ENCODE assay signal across 14 cellular contexts in the genomic region with DNA sequence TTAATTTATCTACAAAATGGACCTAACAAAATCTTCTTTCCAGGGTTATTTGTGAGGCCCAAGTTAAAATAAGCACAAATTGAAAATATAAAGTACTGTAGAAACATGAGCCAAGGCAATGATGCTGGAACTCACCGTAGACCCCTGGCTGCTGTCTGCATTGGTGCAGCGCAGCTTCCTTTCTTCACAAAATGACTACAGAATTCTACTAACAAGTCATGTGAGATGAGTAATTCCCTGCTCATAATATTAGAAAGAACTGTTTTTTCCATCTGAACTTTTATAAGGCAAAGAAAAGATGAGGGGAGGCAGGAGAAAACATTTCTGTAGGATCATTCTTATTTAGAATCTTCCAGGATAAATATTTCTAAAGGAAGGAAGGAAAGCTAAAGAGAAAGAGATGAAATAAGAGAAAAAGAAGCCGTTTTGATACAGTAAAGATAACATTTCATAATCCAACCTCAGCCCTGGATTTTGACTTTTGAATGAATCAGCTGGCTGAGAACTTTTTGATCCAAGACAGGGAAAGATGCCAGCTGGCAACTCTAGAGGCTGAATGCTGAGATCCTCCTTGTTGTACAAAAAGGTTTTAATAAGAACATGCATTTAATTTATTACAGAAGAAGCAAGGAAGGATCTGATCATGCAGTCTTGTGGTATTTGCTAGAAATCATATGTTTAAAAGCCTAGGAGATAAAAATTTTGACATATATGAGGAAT.
A peak's percentile ranks its signal among the peaks of the same experiment; 100 is the strongest.
DNase-seq lines count a peak whose midpoint lies in the region; ATAC-seq and TF ChIP-seq lines count a peak whose summit lies in the region.
"Had no signal": no experiment of that assay in that cellular context is flagged by ENCODE, and none has a peak within 500 bp of the region (broad histone marks: within the 10 kb centered on the region; RNA-seq: fewer than 3 reads in every experiment).

No MANE protein-coding gene starts in this region.

- H3K9me3 ChIP-seq in cardiac muscle cell (ENCODE audit: low read depth), result no peaks in the 10 kb centered on the region

- H3K36me3 ChIP-seq in cardiac muscle cell, result no peaks in the 10 kb centered on the region

- ATAC-seq in Right ventricle myocardium inferior (no peak), HG02973 (IDR thresholded peaks at IDR 0.05; ENCODE audit: unreplicated experiment) (no peak), HG03139 (IDR thresholded peaks at IDR 0.05; ENCODE audit: unreplicated experiment) (no peak)
- ATAC-seq: stimulated activated effector memory CD8-positive, alpha-beta T cell treated with anti-CD3 and anti-CD28 coated beads, Interleukin-12 subunit alpha, Interleukin-12 subunit beta, amount 100 ng/mL, for 72 hours had no signal

- H3K27ac ChIP-seq in cardiac muscle cell, result no peak overlapping the region

- peak; percentile 37 for TF ChIP-seq CTCF in cardiac muscle cell (IDR thresholded peaks at IDR 0.05; ENCODE audit: low read depth, low read length)

- no peaks in the 10 kb centered on the region for H3K4me1 ChIP-seq in cardiac muscle cell (ENCODE audit: low read depth)

- DNase-seq in cardiac muscle cell (ENCODE audit: low read depth in 1 of 2, low spot score in 1 of 2) (peak; percentile 23 to 73), Right ventricle myocardium inferior (ENCODE audit: missing footprints) (no peak), brain pericyte (ENCODE audit: low read depth, low spot score) (peak; percentile 24), kidney glomerular epithelial cell (lab: John Stamatoyannopoulos, UW) (peak; percentile 50), SHP77 treated with DMSO at 0.1 percent for 48 hours (lab: John Stamatoyannopoulos, UW) (no peak)
- no peak for DNase-seq in activated CD8-positive, alpha-beta memory T cell treated with anti-CD3 and anti-CD28 coated beads, Interleukin-2, amount 50 U/mL, for 48 hours
- DNase-seq: ACHN; activated naive CD4-positive, alpha-beta T cell treated with anti-CD3 and anti-CD28 coated beads for 36 hours; EL; KBM-7; NCI-H226 had no signal

- intact Hi-C loops in Right ventricle myocardium inferior (cut with DNase I), result no loop called here

- no peak overlapping the region for H3K4me3 ChIP-seq in cardiac muscle cell

- H3K27me3 ChIP-seq in cardiac muscle cell, result no peaks in the 10 kb centered on the region

Comparison
In these comparisons a context has a peak if more than half of its experiments do, and no peak if none do; other contexts are left out.
1. DNase-seq: peak in cardiac muscle cell (2 of 2), brain pericyte (single experiment) and kidney glomerular epithelial cell (single experiment); none in Right ventricle myocardium inferior (single experiment), activated CD8-positive, alpha-beta memory T cell treated with anti-CD3 and anti-CD28 coated beads, Interleukin-2, amount 50 U/mL, for 48 hours (single experiment) and SHP77 treated with DMSO at 0.1 percent for 48 hours (single experiment).